2 cellular contexts compared by ENCODE assay signal in genomic region chr3:14788644-14789043, GRCh38.
TF ChIP-seq lines count a peak whose summit lies in the region.

No MANE protein-coding gene starts in this region.

TF ChIP-seq in GM12878, 131 proteins besides CTCF, POLR2A, EP300 and RAD21:
- TF ChIP-seq USF1 (IDR thresholded peaks at IDR 0.05; ENCODE audit: borderline replicate concordance, extremely low read length, insufficient read depth, low read depth, low read length) = peak; percentile 50
- TF ChIP-seq KLF5 (IDR thresholded peaks at IDR 0.05; ENCODE audit: partially characterized antibody) = no peak

TF ChIP-seq in HepG2, 621 proteins besides CTCF, POLR2A, EP300 and RAD21:
- TF ChIP-seq CENPX (CRISPR knock-in tag; IDR thresholded peaks at IDR 0.05) (no peak), NFYB (CRISPR knock-in tag; IDR thresholded peaks at IDR 0.05) (peak; percentile 51), NFYC (CRISPR knock-in tag; IDR thresholded peaks at IDR 0.05) (peak; percentile 37; the same call in 1 of the 2 replicates), TFDP2 (CRISPR knock-in tag; IDR thresholded peaks at IDR 0.05) (no peak), USF2 (IDR thresholded peaks at IDR 0.05; ENCODE audit: low read depth, low read length) (0 out of 2 replicates have a peak, but pooled peaks have one; percentile 15), USF2 (CRISPR knock-in tag; IDR thresholded peaks at IDR 0.05; ENCODE audit: borderline replicate concordance) (peak; percentile 32; the same call in 1 of the 2 replicates), GATAD1 (CRISPR knock-in tag; IDR thresholded peaks at IDR 0.05) (no peak)
